Comparison of ENCODE assay signal across 8 cellular contexts in genomic region chr17:41687828-41688640, GRCh38. TPM values are rescaled to one million over a fixed set of nuclear protein-coding genes. Genes with fewer than 3 reads are reported as not detected.
DNase-seq lines count a peak whose midpoint lies in the region; ATAC-seq, FAIRE-seq and TF ChIP-seq lines count a peak whose summit lies in the region.

No MANE protein-coding gene starts in this region.

- no peak for TF ChIP-seq EP300 in Ishikawa (IDR thresholded peaks at IDR 0.05; ENCODE audit: borderline replicate concordance)

- peak overlapping the region; percentile 99 for H3K27ac ChIP-seq in RWPE1
- H3K27ac ChIP-seq in small intestine (ENCODE audit: low read depth in 1 of 2, low read length in 1 of 2): peak overlapping the region; percentile 87 to 99

- DNase-seq in GM12864 (ENCODE audit: low read depth) (no peak), RWPE1 (ENCODE audit: low spot score) (peak; percentile 37), small intestine (peak; percentile 63), retina (no peak)
- peak; percentile 65 for DNase-seq in activated naive CD8-positive, alpha-beta T cell treated with anti-CD3 and anti-CD28 coated beads, Interleukin-2, amount 50 U/mL, for 24 hours

- H3K4me3 ChIP-seq in GM12864 (ENCODE audit: low read depth, low read length): peak overlapping the region; percentile 96
- peak overlapping the region; percentile 59 for H3K4me3 ChIP-seq in iPS-11a (ENCODE audit: low read depth, low read length)
- H3K4me3 ChIP-seq in small intestine (ENCODE audit: low read depth in 1 of 2, low read length in 2 of 2): peak overlapping the region in 1 of 2 donors; percentile 42

- no peak for FAIRE-seq in small intestine (lab: Jason Lieb, UNC)

- H3K36me3 Mint-ChIP-seq in activated naive CD8-positive, alpha-beta T cell treated with anti-CD3 and anti-CD28 coated beads, Interleukin-2, amount 50 U/mL, for 24 hours (ENCODE audit: low read depth): peaks cover 43% of the 10 kb centered on the region

- no peaks in the 10 kb centered on the region for H3K4me1 ChIP-seq in small intestine (ENCODE audit: control insufficient read depth in 2 of 2, insufficient read depth in 1 of 2, low read depth in 1 of 2, low read length in 1 of 2)

- no peak for ATAC-seq in activated naive CD8-positive, alpha-beta T cell treated with anti-CD3 and anti-CD28 coated beads, Interleukin-2, amount 50 U/mL, for 24 hours
- ATAC-seq in HG03442 (IDR thresholded peaks at IDR 0.05; ENCODE audit: unreplicated experiment): no peak

- peak overlapping the region; percentile 94 for H3K4me3 Mint-ChIP-seq in activated naive CD8-positive, alpha-beta T cell treated with anti-CD3 and anti-CD28 coated beads, Interleukin-2, amount 50 U/mL, for 24 hours

- WGBS in small intestine, 3 donors: 5 to 6% (median 5%) methylated on average over 23 of the region's 23 CpGs

- peak overlapping the region; percentile 94 for H3K27ac Mint-ChIP-seq in activated naive CD8-positive, alpha-beta T cell treated with anti-CD3 and anti-CD28 coated beads, Interleukin-2, amount 50 U/mL, for 24 hours

- no peaks in the 10 kb centered on the region for H3K27me3 ChIP-seq in small intestine (ENCODE audit: control insufficient read depth in 2 of 2, insufficient read depth in 2 of 2, low read length in 2 of 2)

- H3K27me3 Mint-ChIP-seq in activated naive CD8-positive, alpha-beta T cell treated with anti-CD3 and anti-CD28 coated beads, Interleukin-2, amount 50 U/mL, for 24 hours: no peaks in the 10 kb centered on the region

- peaks cover 41% of the 10 kb centered on the region for H3K4me1 Mint-ChIP-seq in activated naive CD8-positive, alpha-beta T cell treated with anti-CD3 and anti-CD28 coated beads, Interleukin-2, amount 50 U/mL, for 24 hours

- CTCF ChIA-PET in RWPE1 (lab: Yijun Ruan, JAX): interaction anchor here (0.6 to 1.5 kb wide), 5 partner anchors 9 to 407 kb away, joined by 3 to 10 read pairs (median 3); partner anchors contain the start of gene KRT15

- peaks cover 13 to 27% of the 10 kb centered on the region in 2 donors for H3K36me3 ChIP-seq in small intestine (ENCODE audit: control insufficient read depth in 2 of 2, insufficient read depth in 2 of 2, low read length in 2 of 2)

- peak; percentile 39 for TF ChIP-seq CTCF in GM12864 (IDR thresholded peaks at IDR 0.05; ENCODE audit: low read depth, low read length, missing control alignments)
- peak; percentile 49 for TF ChIP-seq CTCF in RWPE1 (conservative IDR thresholded peaks at IDR 0.05; ENCODE audit: low read depth)

- H3K9me3 Mint-ChIP-seq in activated naive CD8-positive, alpha-beta T cell treated with anti-CD3 and anti-CD28 coated beads, Interleukin-2, amount 50 U/mL, for 24 hours: no peaks in the 10 kb centered on the region

- POLR2A ChIA-PET in RWPE1 (lab: Yijun Ruan, JAX; ENCODE audit: low non-redundant PET): interaction anchor here (0.6 to 2.3 kb wide), 8 partner anchors 8 to 113 kb away, joined by 3 to 24 read pairs (median 3); no protein-coding TSS in a partner anchor

- H3K9me3 ChIP-seq in small intestine (ENCODE audit: control insufficient read depth, low read depth): no peaks in the 10 kb centered on the region

- no peak for TF ChIP-seq RAD21 in Ishikawa (IDR thresholded peaks at IDR 0.05; ENCODE audit: low read depth)

TF ChIP-seq in Ishikawa, 13 proteins besides CTCF, POLR2A, EP300 and RAD21:
- peak; percentile 8; the same call in 1 of the 2 replicates for TF ChIP-seq ZBTB7A (IDR thresholded peaks at IDR 0.05; ENCODE audit: low read depth)
- TF ChIP-seq EGR1 (IDR thresholded peaks at IDR 0.05): peak; percentile 76
- TF ChIP-seq MAX (IDR thresholded peaks at IDR 0.05): no peak; the same call in 1 of the 2 replicates
TF ChIP-seq in Ishikawa: peak in this region for 2.

RNA-seq across cellular contexts. Expression of gene EIF1, which starts 0.7 kb away (rescaled TPM):
- polyA plus RNA-seq in small intestine: 100 to 1,000 TPM; 328 to 703 (median 533) TPM

RNA-seq across cellular contexts. Expression of gene GAST, which starts 24.1 kb away (rescaled TPM):
- 1 to 10 TPM in 1 of 3 donors, not detected in 2; 1.9 TPM for polyA plus RNA-seq in small intestine

RNA-seq across cellular contexts. Expression of gene HAP1, which starts 46.4 kb away (rescaled TPM):
- polyA plus RNA-seq in small intestine: under 1 TPM; 0.22 to 0.40 (median 0.27) TPM

Comparison
In these comparisons a context has a peak if more than half of its experiments do, and no peak if none do; other contexts are left out.
1. DNase-seq: peak in RWPE1 (single experiment), activated naive CD8-positive, alpha-beta T cell treated with anti-CD3 and anti-CD28 coated beads, Interleukin-2, amount 50 U/mL, for 24 hours (single experiment) and small intestine (single experiment); none in GM12864 (single experiment) and retina (single experiment).